Comparison of ENCODE assay signal across 10 cellular contexts in genomic region chr22:36619797-36620390, GRCh38.
"Had no signal": no experiment of that assay in that cellular context is flagged by ENCODE, and none has a peak within 500 bp of the region (broad histone marks: within the 10 kb centered on the region; RNA-seq: fewer than 3 reads in every experiment).

No MANE protein-coding gene starts in this region.

- H3K4me1 ChIP-seq: tibial nerve had no signal

- H2AFZ ChIP-seq: hepatocyte had no signal

- DNase-seq: activated CD4-positive, alpha-beta T cell treated with anti-CD3 and anti-CD28 coated beads, Interleukin-2, amount 50 U/mL, for 1 hour; activated naive CD4-positive, alpha-beta T cell treated with anti-CD3 and anti-CD28 coated beads for 36 hours; activated T-cell treated with anti-CD3 and anti-CD28 coated beads for 4 hours; effector CD4-positive, alpha-beta T cell; kidney; small intestine had no signal

- ATAC-seq: activated T-helper 17 cell treated with anti-CD3 and anti-CD28 coated beads, Interleukin-2, amount 50 U/mL, for 72 hours; stimulated activated effector memory CD8-positive, alpha-beta T cell treated with anti-CD3 and anti-CD28 coated beads, Interleukin-12 subunit alpha, Interleukin-12 subunit beta, amount 100 ng/mL, for 72 hours had no signal

- H3K4me2 ChIP-seq: hepatocyte had no signal

- H3K79me2 ChIP-seq: hepatocyte had no signal

- H3K36me3 ChIP-seq: tibial nerve had no signal

- H3K27ac ChIP-seq: hepatocyte, tibial nerve had no signal

- H3K4me3 ChIP-seq: hepatocyte, tibial nerve had no signal
